ENCODE assay signal across 8 cellular contexts in genomic region chr1:205749094-205749825, GRCh38. TPM values are rescaled to one million over a fixed set of nuclear protein-coding genes. Genes with fewer than 3 reads are reported as not detected.
DNase-seq lines count a peak whose midpoint lies in the region; ATAC-seq, FAIRE-seq and TF ChIP-seq lines count a peak whose summit lies in the region.

No MANE protein-coding gene starts in this region.

- peaks cover 53% of the 10 kb centered on the region for H3K79me2 ChIP-seq in OCI-LY1 (ENCODE audit: insufficient read depth, low read length)
- H3K79me2 ChIP-seq in endothelial cell of umbilical vein (ENCODE audit: control insufficient read depth, insufficient read depth, low read length): peaks cover 52% of the 10 kb centered on the region

- H3K9me3 ChIP-seq in OCI-LY1 (ENCODE audit: low read length) (no peaks in the 10 kb centered on the region), endothelial cell of umbilical vein (replicated peaks; ENCODE audit: control insufficient read depth, insufficient read depth, low read length) (no peaks in the 10 kb centered on the region)

- H2AFZ ChIP-seq in OCI-LY1 (ENCODE audit: low read length) (no peak overlapping the region), endothelial cell of umbilical vein (ENCODE audit: low read depth, low read length) (peak overlapping the region; percentile 7)

- H3K27me3 ChIP-seq in OCI-LY1 (ENCODE audit: insufficient read depth, low read length) (no peaks in the 10 kb centered on the region), endothelial cell of umbilical vein (ENCODE audit: control insufficient read depth in 2 of 2, insufficient read depth in 2 of 2, low read length in 2 of 2) (peaks cover 0 to 6% of the 10 kb centered on the region in 2 experiments)

- ATAC-seq in GM21528 (IDR thresholded peaks at IDR 0.05; ENCODE audit: low FRiP score, unreplicated experiment): peak; percentile 72

- no peaks in the 10 kb centered on the region for H3K9me2 ChIP-seq in OCI-LY1 (ENCODE audit: low read depth, low read length)

- peak overlapping the region; percentile 87 for H3K4me2 ChIP-seq in OCI-LY1 (ENCODE audit: low read length)
- peak overlapping the region; percentile 96 for H3K4me2 ChIP-seq in endothelial cell of umbilical vein (ENCODE audit: insufficient read depth, low read length)

- H3K4me1 ChIP-seq in OCI-LY1 (ENCODE audit: insufficient read depth, low read length, severe bottlenecking) (peaks cover 49% of the 10 kb centered on the region), endothelial cell of umbilical vein (ENCODE audit: control insufficient read depth, extremely low read depth, insufficient read depth, low read length) (peaks cover 28% of the 10 kb centered on the region)

- CTCF ChIA-PET in endothelial cell of umbilical vein (lab: Charles Lee): interaction anchor here (0.6 to 2.5 kb wide), 7 partner anchors 9 to 228 kb away, joined by 3 to 12 read pairs (median 6); partner anchors contain the start of gene RAB29

- no peaks in the 10 kb centered on the region for H3F3A ChIP-seq in OCI-LY1 (ENCODE audit: insufficient read depth, low read length)

- H3K9ac ChIP-seq in OCI-LY1 (ENCODE audit: low read length) (peak overlapping the region; percentile 96), endothelial cell of umbilical vein (replicated peaks; ENCODE audit: extremely low read depth, insufficient read depth, low read length) (peak overlapping the region; percentile 91)

- DNase-seq in DMS 273 (lab: John Stamatoyannopoulos, UW; ENCODE audit: unreplicated experiment): peak; percentile 98
- peak; percentile 91 for DNase-seq in HuH-7.5 (ENCODE audit: low spot score)
- DNase-seq in activated CD8-positive, alpha-beta memory T cell treated with anti-CD3 and anti-CD28 coated beads, Interleukin-2, amount 50 U/mL, for 48 hours: peak; percentile 97
- DNase-seq in endothelial cell of umbilical vein (ENCODE audit: low read depth, low spot score): peak; percentile 98
- peak; percentile 97 for DNase-seq in midbrain (lab: John Stamatoyannopoulos, UW)
- DNase-seq in stimulated activated CD8-positive, alpha-beta memory T cell treated with anti-CD3 and anti-CD28 coated beads, Interleukin-15, amount 100 ng/mL, for 4 hours (ENCODE audit: low read depth in 2 of 2): peak; percentile 94 to 96

- FAIRE-seq in endothelial cell of umbilical vein (lab: Jason Lieb, UNC): peak; percentile 94

- POLR2A ChIA-PET in endothelial cell of umbilical vein (lab: Charles Lee): interaction anchor here (0.6 kb wide), 1 partner anchor 54 kb away, joined by 3 read pairs; no protein-coding TSS in a partner anchor

- BruUV-seq in endothelial cell of umbilical vein (replicated peaks; lab: Mats Ljungman, UMichigan): no TSS peak

- H3K4me3 ChIP-seq in OCI-LY1 (ENCODE audit: low read depth, low read length, poor library complexity, severe bottlenecking) (peak overlapping the region; percentile 74), endothelial cell of umbilical vein (replicated peaks in 1 of 3; ENCODE audit: insufficient read depth in 1 of 3, low read depth in 1 of 3, low read length in 3 of 3) (peak overlapping the region; percentile 64 to 86 (median 77))

- intact Hi-C loops in endothelial cell of umbilical vein (cut with micrococcal nuclease): no loop called here

- TF ChIP-seq CTCF in OCI-LY1 (IDR thresholded peaks at IDR 0.05; ENCODE audit: low read length) (no peak), endothelial cell of umbilical vein (IDR thresholded peaks at IDR 0.05; ENCODE audit: extremely low read depth in 1 of 2, insufficient read depth in 1 of 2, low read depth in 1 of 2, low read length in 2 of 2) (no peak)

- H3K9me1 ChIP-seq in endothelial cell of umbilical vein (replicated peaks; ENCODE audit: control insufficient read depth, extremely low read depth, insufficient read depth, low read length): no peaks in the 10 kb centered on the region

- H3K27ac ChIP-seq in OCI-LY1 (ENCODE audit: low read depth, low read length, poor library complexity, severe bottlenecking) (peak overlapping the region; percentile 70), endothelial cell of umbilical vein (ENCODE audit: insufficient read depth, low read depth, low read length) (peak overlapping the region; percentile 97)

- peak; percentile 79 for TF ChIP-seq POLR2A in endothelial cell of umbilical vein (IDR thresholded peaks at IDR 0.05; ENCODE audit: low read depth, low read length)

- dilution Hi-C loops in endothelial cell of umbilical vein (cut with MboI; ENCODE audit: extremely low pct_ligation_motif_present, low sequenced_read_pairs): no loop called here

- H3K36me3 ChIP-seq in OCI-LY1 (ENCODE audit: insufficient read depth, low read length) (peaks cover 43% of the 10 kb centered on the region; the same call in 1 of the 2 replicates), endothelial cell of umbilical vein (ENCODE audit: control insufficient read depth in 2 of 2, extremely low read depth in 1 of 2, insufficient read depth in 2 of 2, low read length in 2 of 2) (no peaks in the 10 kb centered on the region)

- H4K20me1 ChIP-seq in OCI-LY1 (ENCODE audit: insufficient read depth, low read length): peaks cover 4% of the 10 kb centered on the region
- no peaks in the 10 kb centered on the region for H4K20me1 ChIP-seq in endothelial cell of umbilical vein (replicated peaks; ENCODE audit: control insufficient read depth, extremely low read depth, insufficient read depth, low read length)

TF ChIP-seq in endothelial cell of umbilical vein, 7 proteins besides CTCF, POLR2A, EP300 and RAD21:
- TF ChIP-seq POLR2AphosphoS5 (IDR thresholded peaks at IDR 0.05; ENCODE audit: insufficient read depth, low read depth, low read length) (peak; percentile 81), MAX (IDR thresholded peaks at IDR 0.05; ENCODE audit: insufficient read depth, insufficient read length) (no peak), GATA2 (IDR thresholded peaks at IDR 0.05; ENCODE audit: insufficient read depth, insufficient read length, low read depth, low read length) (no peak), FOS (IDR thresholded peaks at IDR 0.05; ENCODE audit: borderline replicate concordance, insufficient read depth, low read length) (peak; percentile 6), JUN (IDR thresholded peaks at IDR 0.05; ENCODE audit: borderline replicate concordance, insufficient read depth, insufficient read length, low read depth) (no peak)

RNA-seq across cellular contexts. Expression of gene NUCKS1, which starts 0.7 kb away (rescaled TPM):
- 282 and 288 TPM in 2 replicates for total RNA-seq in endothelial cell of umbilical vein
- polyA plus RNA-seq in endothelial cell of umbilical vein: 40.2 and 53.7 TPM in 2 replicates
- 46.4 and 48.7 TPM in 2 replicates for polyA plus RNA-seq in endothelial cell of umbilical vein (2011; cell fraction: cytosol; rRNA removed)
- polyA plus RNA-seq in endothelial cell of umbilical vein (2011; cell fraction: nucleus; rRNA removed): 24.7 and 36.7 TPM in 2 replicates
- polyA plus RNA-seq in endothelial cell of umbilical vein (2012): 57.5 and 91.8 TPM in 2 replicates
- 167 and 205 TPM in 2 replicates for polyA minus RNA-seq in endothelial cell of umbilical vein
- 89.5 TPM for polyA minus RNA-seq in endothelial cell of umbilical vein (2011; cell fraction: cytosol; rRNA and poly(A)+ RNA removed)
- polyA minus RNA-seq in endothelial cell of umbilical vein (2011; cell fraction: nucleus; rRNA and poly(A)+ RNA removed): 48.1 and 82.6 TPM in 2 replicates

RNA-seq across cellular contexts. Expression of gene RAB29, which starts 26.0 kb away (rescaled TPM):
- total RNA-seq in endothelial cell of umbilical vein: 18.8 and 23.0 TPM in 2 replicates
- polyA plus RNA-seq in endothelial cell of umbilical vein: 16.8 and 18.1 TPM in 2 replicates
- 11.9 and 13.4 TPM in 2 replicates for polyA plus RNA-seq in endothelial cell of umbilical vein (2011; cell fraction: cytosol; rRNA removed)
- polyA plus RNA-seq in endothelial cell of umbilical vein (2011; cell fraction: nucleus; rRNA removed): 12.9 and 13.9 TPM in 2 replicates
- polyA plus RNA-seq in endothelial cell of umbilical vein (2012): 28.1 and 30.2 TPM in 2 replicates
- polyA minus RNA-seq in endothelial cell of umbilical vein: 20.7 and 22.3 TPM in 2 replicates
- 9.7 TPM for polyA minus RNA-seq in endothelial cell of umbilical vein (2011; cell fraction: cytosol; rRNA and poly(A)+ RNA removed)
- polyA minus RNA-seq in endothelial cell of umbilical vein (2011; cell fraction: nucleus; rRNA and poly(A)+ RNA removed): 7.0 and 7.1 TPM in 2 replicates

Comparison
In these comparisons a context has a peak if more than half of its experiments do, and no peak if none do; other contexts are left out.
1. Peak in every context shown above with its lines: DNase-seq, ATAC-seq, H3K4me3 ChIP-seq and H3K27ac ChIP-seq.